ENCODE assay signal across 8 cellular contexts in the genomic region with DNA sequence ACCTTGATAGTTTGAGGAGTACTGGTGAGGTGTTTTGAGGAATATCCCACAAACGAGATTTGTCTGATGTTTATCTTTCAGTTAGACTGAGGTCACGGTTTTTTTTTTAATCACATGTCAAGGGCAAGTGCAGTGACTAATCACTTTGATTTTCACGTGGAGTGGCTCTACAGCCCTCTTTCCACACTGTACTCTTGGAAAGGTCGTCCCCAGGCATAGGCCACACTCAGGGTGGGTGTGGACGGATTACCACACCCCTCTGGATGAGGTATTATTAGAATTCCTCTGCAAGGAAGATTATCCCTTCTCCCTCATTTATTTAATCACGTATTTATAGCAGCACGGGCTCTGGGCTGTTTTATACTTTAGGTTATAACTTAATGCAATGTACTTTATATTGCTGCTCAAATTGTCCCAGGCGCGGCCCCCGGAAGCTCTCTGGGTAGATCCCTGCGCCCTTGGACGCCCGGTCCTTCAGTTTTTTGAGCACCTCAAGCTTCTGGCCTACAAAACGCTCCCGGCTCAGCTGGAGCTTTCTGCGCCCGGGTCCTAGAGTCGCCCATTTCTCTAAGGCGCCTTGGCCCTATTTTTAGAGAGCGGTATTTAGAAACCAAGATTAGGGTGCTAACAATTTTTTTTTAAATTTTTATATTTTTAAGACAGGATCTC. TPM values are rescaled to one million over a fixed set of nuclear protein-coding genes. Genes with fewer than 3 reads are reported as not detected.
DNase-seq lines count a peak whose midpoint lies in the region; ATAC-seq and TF ChIP-seq lines count a peak whose summit lies in the region.

No MANE protein-coding gene starts in this region.

- H3K4me3 ChIP-seq in epithelial cell of proximal tubule (ENCODE audit: low read depth, low read length), result peak overlapping the region; percentile 89

- ATAC-seq in GM19438 (IDR thresholded peaks at IDR 0.05; ENCODE audit: low read depth, unreplicated experiment) (peak; percentile 68), HG03460 (IDR thresholded peaks at IDR 0.05; ENCODE audit: unreplicated experiment) (peak; percentile 66)

- no peak for TF ChIP-seq CTCF in epithelial cell of proximal tubule (conservative IDR thresholded peaks at IDR 0.05; ENCODE audit: low read depth, low read length)

- DNase-seq in COLO668 (lab: John Stamatoyannopoulos, UW; ENCODE audit: unreplicated experiment), result peak; percentile 76
- DNase-seq in NCI-H774 (lab: John Stamatoyannopoulos, UW), result peak; percentile 79
- DNase-seq in activated CD8-positive, alpha-beta memory T cell treated with anti-CD3 and anti-CD28 coated beads, Interleukin-2, amount 50 U/mL, for 4 hours, result peak; percentile 45
- peak; percentile 67 for DNase-seq in epithelial cell of proximal tubule (ENCODE audit: low read depth)
- DNase-seq in myocyte (ENCODE audit: low read depth), result peak; percentile 90
- peak in 27 of 49 donors; percentile 32 to 89 (median 69) for DNase-seq in substantia nigra (lab: John Stamatoyannopoulos, UW)

- H3K27ac ChIP-seq in substantia nigra (ENCODE audit: low read depth, low read length, poor library complexity, severe bottlenecking), result peak overlapping the region; percentile 90

RNA-seq across cellular contexts. Expression of gene PLEKHB2, which starts 0.5 kb away (rescaled TPM):
- 94.0 and 131 TPM in 2 replicates for total RNA-seq in epithelial cell of proximal tubule
- total RNA-seq in myocyte, result 82.0 and 88.6 TPM in 2 replicates
- polyA plus RNA-seq in myocyte (2012), result 70.5 TPM

RNA-seq across cellular contexts. Expression of gene FAM168B, which starts 11.4 kb away (rescaled TPM):
- total RNA-seq in epithelial cell of proximal tubule, result 97.3 and 137 TPM in 2 replicates
- total RNA-seq in myocyte, result 168 and 184 TPM in 2 replicates
- polyA plus RNA-seq in myocyte (2012), result 77.5 TPM

Comparison
In these comparisons a context has a peak if more than half of its experiments do, and no peak if none do; other contexts are left out.
1. Peak in every context shown above with its lines: DNase-seq, ATAC-seq, H3K4me3 ChIP-seq and H3K27ac ChIP-seq.